Comparison of ENCODE assay signal across 10 cellular contexts in genomic region chr1:19449454-19450228, GRCh38. TPM values are rescaled to one million over a fixed set of nuclear protein-coding genes. Genes with fewer than 3 reads are reported as not detected.
A peak's percentile ranks its signal among the peaks of the same experiment; 100 is the strongest.
DNase-seq lines count a peak whose midpoint lies in the region; ATAC-seq and TF ChIP-seq lines count a peak whose summit lies in the region.
"Had no signal": no experiment of that assay in that cellular context is flagged by ENCODE, and none has a peak within 500 bp of the region (broad histone marks: within the 10 kb centered on the region; RNA-seq: fewer than 3 reads in every experiment).

No MANE protein-coding gene starts in this region.

- DNase-seq in T-cell: no peak
- no peak for DNase-seq in esophagus squamous epithelium (lab: John Stamatoyannopoulos, UW)
- DNase-seq in psoas muscle: no peak
- no peak for DNase-seq in AG08396 (ENCODE audit: low spot score)
- DNase-seq in T1000 (lab: John Stamatoyannopoulos, UW): no peak
- no peak for DNase-seq in activated gamma-delta T cell treated with Interleukin-2 at 50 U/mL for 16 hours
- no peak for DNase-seq in NCI-H526 treated with DMSO at 0.1 percent for 48 hours (lab: John Stamatoyannopoulos, UW)
- DNase-seq: activated CD4-positive, CD25-positive, alpha-beta regulatory T cell treated with anti-CD3 and anti-CD28 coated beads, Interleukin-2, amount 50 U/mL, for 72 hours; cortex of kidney had no signal

- POLR2A ChIA-PET in T-cell (lab: Charles Lee): no interaction called here

- no peaks in the 10 kb centered on the region for H3K27me3 ChIP-seq in BLaER1 treated with 17β-estradiol and CSF1 and Interleukin-3, amounts not matched to agents 10 nM and 100 nM
- H3K27me3 ChIP-seq in esophagus squamous epithelium (no peaks in the 10 kb centered on the region), psoas muscle (ENCODE audit: insufficient read depth in 3 of 3, low read length in 2 of 3) (no peaks in the 10 kb centered on the region)

- intact Hi-C loops in esophagus squamous epithelium (cut with DNase I) (no loop called here), psoas muscle (cut with DNase I) (no loop called here)

- TF ChIP-seq POLR2A in esophagus squamous epithelium (IDR thresholded peaks at IDR 0.05): no peak

- peak overlapping the region in 6 of 11 experiments; percentile 4 to 84 (median 60); a peak in 10 of 22 replicates for H3K27ac ChIP-seq in BLaER1 treated with 17β-estradiol and CSF1 and Interleukin-3, amounts not matched to agents 10 nM and 100 nM
- H3K27ac ChIP-seq in esophagus squamous epithelium (peak overlapping the region; percentile 32 to 92 (median 87)), psoas muscle (peak overlapping the region; percentile 77)

- peak overlapping the region; percentile 62 to 99 (median 72) for H3K4me2 ChIP-seq in BLaER1 treated with 17β-estradiol and CSF1 and Interleukin-3, amounts not matched to agents 10 nM and 100 nM

- WGBS in esophagus squamous epithelium, 2 donors: 75 to 76% methylated on average over 11 to 13 of the region's 13 CpGs
- 83 to 88% (median 87%) methylated on average over 13 of the region's 13 CpGs for WGBS in psoas muscle, 3 donors

- no peak for TF ChIP-seq CTCF in esophagus squamous epithelium (IDR thresholded peaks at IDR 0.05)
- no peak for TF ChIP-seq CTCF in psoas muscle (IDR thresholded peaks at IDR 0.05)

- H3K4me3 ChIP-seq in BLaER1 treated with 17β-estradiol and CSF1 and Interleukin-3, amounts not matched to agents 10 nM and 100 nM: peak overlapping the region in 2 of 10 experiments; percentile 1 to 3; a peak in 1 of 20 replicates
- peak overlapping the region in 1 of 4 donors; percentile 22 for H3K4me3 ChIP-seq in esophagus squamous epithelium
- H3K4me3 ChIP-seq in psoas muscle: peak overlapping the region; percentile 24

- H3K4me1 ChIP-seq in BLaER1 treated with 17β-estradiol and CSF1 and Interleukin-3, amounts not matched to agents 10 nM and 100 nM: peaks cover 86 to 100% (median 95%) of the 10 kb centered on the region in 10 experiments
- peaks cover 59 to 98% (median 81%) of the 10 kb centered on the region in 3 donors for H3K4me1 ChIP-seq in esophagus squamous epithelium
- H3K4me1 ChIP-seq in psoas muscle: peaks cover 95% of the 10 kb centered on the region

- H3K4me3 Mint-ChIP-seq in T-cell: peak overlapping the region in 1 of 3 donors; percentile 46

- peaks cover 89 to 93% (median 91%) of the 10 kb centered on the region in 3 donors for H3K4me1 Mint-ChIP-seq in T-cell

- ATAC-seq in T-cell (replicated peaks in 1 of 4): no peak
- no peak for ATAC-seq in psoas muscle

- peaks cover 21% of the 10 kb centered on the region for H3K36me3 Mint-ChIP-seq in T-cell

- CTCF ChIA-PET in T-cell (lab: Charles Lee): interaction anchor here (0.7 to 1.3 kb wide), 3 partner anchors 170 to 530 kb away, joined by 3 read pairs; no protein-coding TSS in a partner anchor

- no peaks in the 10 kb centered on the region for H3K9me3 Mint-ChIP-seq in T-cell

- H3K9ac ChIP-seq in BLaER1 treated with 17β-estradiol and CSF1 and Interleukin-3, amounts not matched to agents 10 nM and 100 nM: peak overlapping the region in 7 of 11 experiments; percentile 1 to 82 (median 22); a peak in 9 of 22 replicates

- H3K27ac Mint-ChIP-seq in T-cell: peak overlapping the region; percentile 70 to 88

- no peaks in the 10 kb centered on the region for H3K9me3 ChIP-seq in BLaER1 treated with 17β-estradiol and CSF1 and Interleukin-3, amounts not matched to agents 10 nM and 100 nM (replicated peaks in 1 of 11)
- H3K9me3 ChIP-seq in esophagus squamous epithelium (no peaks in the 10 kb centered on the region), psoas muscle (no peaks in the 10 kb centered on the region)

- peaks cover 56 to 100% (median 100%) of the 10 kb centered on the region in 11 experiments; a peak in 21 of 22 replicates for H4K20me1 ChIP-seq in BLaER1 treated with 17β-estradiol and CSF1 and Interleukin-3, amounts not matched to agents 10 nM and 100 nM

- H3K36me3 ChIP-seq in BLaER1 treated with 17β-estradiol and CSF1 and Interleukin-3, amounts not matched to agents 10 nM and 100 nM: peaks cover 0 to 22% (median 9%) of the 10 kb centered on the region in 11 experiments; a peak in 10 of 22 replicates
- H3K36me3 ChIP-seq in esophagus squamous epithelium (peaks cover 0 to 15% (median 0%) of the 10 kb centered on the region in 3 donors), psoas muscle (ENCODE audit: insufficient read depth in 1 of 2, low read depth in 1 of 2) (no peaks in the 10 kb centered on the region)

- no peaks in the 10 kb centered on the region for H3K27me3 Mint-ChIP-seq in T-cell

RNA-seq across cellular contexts. Expression of gene CAPZB, which starts 35.7 kb away (rescaled TPM):
- total RNA-seq in T-cell (100 to 1,000 TPM; 272 to 342 (median 320) TPM), esophagus squamous epithelium (100 to 1,000 TPM in 3 of 4 donors, 10 to 100 TPM in 1; 89.4 to 146 (median 126) TPM), psoas muscle (100 to 1,000 TPM; 207 to 284 (median 232) TPM)
- 100 to 1,000 TPM; 179 to 261 (median 206) TPM for polyA plus RNA-seq in psoas muscle
